Comparison of ENCODE assay signal across 36 cellular contexts in the genomic region with DNA sequence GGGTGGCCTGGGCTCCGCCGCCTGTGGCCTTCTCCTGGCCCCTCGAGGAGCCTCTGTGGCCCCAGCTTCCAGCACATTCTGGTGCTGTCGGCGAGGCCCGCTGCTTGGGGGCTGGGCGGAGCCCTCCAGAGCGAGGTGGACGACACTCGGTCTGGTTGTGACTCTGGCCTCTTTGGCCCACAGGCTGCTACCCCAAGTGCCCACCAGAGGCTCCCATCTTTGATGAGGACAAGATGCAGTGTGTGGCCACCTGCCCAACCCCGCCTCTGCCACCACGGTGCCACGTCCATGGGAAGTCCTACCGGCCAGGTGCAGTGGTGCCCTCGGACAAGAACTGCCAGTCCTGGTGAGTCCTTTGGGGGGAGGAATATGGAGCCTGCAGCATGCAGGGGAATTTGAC. TPM values are rescaled to one million over a fixed set of nuclear protein-coding genes. Genes with fewer than 3 reads are reported as not detected.
"Had no signal": no experiment of that assay in that cellular context is flagged by ENCODE, and none has a peak within 500 bp of the region (broad histone marks: within the 10 kb centered on the region; RNA-seq: fewer than 3 reads in every experiment).

No MANE protein-coding gene starts in this region.

- H3K9me3 Mint-ChIP-seq: activated CD8-positive, alpha-beta T cell treated with anti-CD3 and anti-CD28 coated beads for 36 hours; central memory CD8-positive, alpha-beta T cell had no signal

- H3K36me3 Mint-ChIP-seq: activated naive CD8-positive, alpha-beta T cell treated with anti-CD3 and anti-CD28 coated beads for 36 hours had no signal

- H3K4me3 Mint-ChIP-seq: activated CD4-positive, alpha-beta T cell treated with anti-CD3 and anti-CD28 coated beads, Interleukin-2, amount 10 ng/mL, durations not matched to agents 24 days and 14 days; activated CD8-positive, alpha-beta T cell treated with anti-CD3 and anti-CD28 coated beads for 36 hours; activated naive CD8-positive, alpha-beta T cell treated with anti-CD3 and anti-CD28 coated beads for 36 hours; activated T-cell treated with anti-CD3 and anti-CD28 coated beads, Interleukin-2, amount 50 U/mL, for 72 hours; activated T-helper 17 cell treated with anti-CD3 and anti-CD28 coated beads, Interleukin-2, amount 50 U/mL, for 72 hours; central memory CD8-positive, alpha-beta T cell had no signal

- H3K27me3 ChIP-seq: brain microvascular endothelial cell had no signal

- DNase-seq: activated CD4-positive, alpha-beta T cell treated with anti-CD3 and anti-CD28 coated beads, Interleukin-2, amount 10 ng/mL, durations not matched to agents 24 days and 14 days; activated CD4-positive, alpha-beta T cell treated with anti-CD3 and anti-CD28 coated beads, Interleukin-2, amount 50 U/mL, for 4 hours; activated CD4-positive, CD25-positive, alpha-beta regulatory T cell; activated CD8-positive, alpha-beta T cell treated with anti-CD3 and anti-CD28 coated beads for 36 hours; activated effector memory CD4-positive, alpha-beta T cell treated with anti-CD3 and anti-CD28 coated beads, Interleukin-2, amount 50 U/mL, for 16 hours; activated naive CD4-positive, alpha-beta T cell; activated naive CD4-positive, alpha-beta T cell treated with anti-CD3 and anti-CD28 coated beads, Interleukin-2, amount 50 U/mL, for 16 hours; activated naive CD8-positive, alpha-beta T cell treated with anti-CD3 and anti-CD28 coated beads for 36 hours; activated T-cell treated with anti-CD3 and anti-CD28 coated beads, Interleukin-2, amount 50 U/mL, for 1 hour; activated T-cell treated with anti-CD3 and anti-CD28 coated beads, Interleukin-2, amount 50 U/mL, for 72 hours; amniotic stem cell; brain microvascular endothelial cell; NCI-H1092 treated with DMSO at 0.1 percent for 48 hours; NCI-H1417; NCI-H146; NCI-H187; NCI-H2029 treated with DMSO at 0.1 percent for 48 hours; NCI-H2107; NCI-H2171; NCI-H446; NCI-H510A treated with DMSO at 0.1 percent for 48 hours; NCI-H526 treated with DMSO at 0.1 percent for 48 hours; NCI-H82; NK-92 treated with Interleukin-12 subunit alpha and Interleukin-12 subunit beta, amount 100 ng/mL, for 24 hours; PC-3; SW 1271; T-helper 1 cell; T-helper 2 cell; T-helper 9 cell had no signal

- H3K36me3 ChIP-seq: brain microvascular endothelial cell had no signal

- H3K27ac Mint-ChIP-seq: activated CD4-positive, alpha-beta T cell treated with anti-CD3 and anti-CD28 coated beads, Interleukin-2, amount 10 ng/mL, durations not matched to agents 24 days and 14 days; activated CD8-positive, alpha-beta T cell treated with anti-CD3 and anti-CD28 coated beads for 36 hours; activated naive CD8-positive, alpha-beta T cell treated with anti-CD3 and anti-CD28 coated beads for 36 hours; activated T-cell treated with anti-CD3 and anti-CD28 coated beads, Interleukin-2, amount 50 U/mL, for 72 hours; activated T-helper 17 cell treated with anti-CD3 and anti-CD28 coated beads, Interleukin-2, amount 50 U/mL, for 72 hours had no signal

- ATAC-seq: activated CD8-positive, alpha-beta T cell treated with anti-CD3 and anti-CD28 coated beads for 36 hours; activated T-cell treated with anti-CD3 and anti-CD28 coated beads, Interleukin-2, amount 50 U/mL, for 72 hours; activated T-helper 17 cell treated with anti-CD3 and anti-CD28 coated beads, Interleukin-2, amount 50 U/mL, for 72 hours; PC-3 had no signal

- H3K27ac ChIP-seq: brain microvascular endothelial cell, VCaP had no signal

- H3K4me1 Mint-ChIP-seq: activated CD4-positive, alpha-beta T cell treated with anti-CD3 and anti-CD28 coated beads, Interleukin-2, amount 10 ng/mL, durations not matched to agents 24 days and 14 days; activated naive CD8-positive, alpha-beta T cell treated with anti-CD3 and anti-CD28 coated beads for 36 hours had no signal

- H3K27me3 Mint-ChIP-seq: activated CD4-positive, alpha-beta T cell treated with anti-CD3 and anti-CD28 coated beads, Interleukin-2, amount 10 ng/mL, durations not matched to agents 24 days and 14 days; activated CD8-positive, alpha-beta T cell treated with anti-CD3 and anti-CD28 coated beads for 36 hours; activated naive CD8-positive, alpha-beta T cell treated with anti-CD3 and anti-CD28 coated beads for 36 hours; central memory CD8-positive, alpha-beta T cell had no signal

RNA-seq across cellular contexts. Expression of gene MUC5AC, which starts 22.4 kb away (rescaled TPM):
- total RNA-seq: activated CD4-positive, alpha-beta T cell treated with anti-CD3 and anti-CD28 coated beads, Interleukin-2, amount 10 ng/mL, durations not matched to agents 24 days and 14 days; activated CD8-positive, alpha-beta memory T cell treated with anti-CD3 and anti-CD28 coated beads for 36 hours; activated CD8-positive, alpha-beta T cell treated with anti-CD3 and anti-CD28 coated beads for 36 hours; activated naive CD8-positive, alpha-beta T cell treated with anti-CD3 and anti-CD28 coated beads for 36 hours; activated T-cell treated with anti-CD3 and anti-CD28 coated beads, Interleukin-2, amount 50 U/mL, for 72 hours; activated T-helper 17 cell treated with anti-CD3 and anti-CD28 coated beads, Interleukin-2, amount 50 U/mL, for 72 hours; aorta; M059J; Right ventricle myocardium superior had no signal

RNA-seq across cellular contexts. Expression of gene MUC5B, which starts 42.7 kb away (rescaled TPM):
- total RNA-seq: activated CD4-positive, alpha-beta T cell treated with anti-CD3 and anti-CD28 coated beads, Interleukin-2, amount 10 ng/mL, durations not matched to agents 24 days and 14 days; activated CD8-positive, alpha-beta memory T cell treated with anti-CD3 and anti-CD28 coated beads for 36 hours; activated CD8-positive, alpha-beta T cell treated with anti-CD3 and anti-CD28 coated beads for 36 hours; activated naive CD8-positive, alpha-beta T cell treated with anti-CD3 and anti-CD28 coated beads for 36 hours; activated T-cell treated with anti-CD3 and anti-CD28 coated beads, Interleukin-2, amount 50 U/mL, for 72 hours; activated T-helper 17 cell treated with anti-CD3 and anti-CD28 coated beads, Interleukin-2, amount 50 U/mL, for 72 hours; aorta; M059J; Right ventricle myocardium superior had no signal
